In genomic region chr14:68195126-68195525, GRCh38 we compare ENCODE assay signal across 14 cellular contexts.
A peak's percentile ranks its signal among the peaks of the same experiment; 100 is the strongest.
DNase-seq lines count a peak whose midpoint lies in the region; ATAC-seq and TF ChIP-seq lines count a peak whose summit lies in the region.
"Had no signal": no experiment of that assay in that cellular context is flagged by ENCODE, and none has a peak within 500 bp of the region (broad histone marks: within the 10 kb centered on the region; RNA-seq: fewer than 3 reads in every experiment).

No MANE protein-coding gene starts in this region.

- TF ChIP-seq CTCF in type B pancreatic cell (conservative IDR thresholded peaks at IDR 0.05): no peak

- H3K9me3 ChIP-seq in HUES64 (ENCODE audit: insufficient read depth, low read depth, low read length): no peaks in the 10 kb centered on the region
- H3K9me3 ChIP-seq: HAP-1, MG63, thoracic aorta had no signal

- H3K36me3 ChIP-seq in HUES64 (ENCODE audit: insufficient read depth, low read length): no peaks in the 10 kb centered on the region
- H3K36me3 ChIP-seq: HAP-1, MG63, thoracic aorta had no signal

- peak overlapping the region; percentile 50 for H3K27ac Mint-ChIP-seq in type B pancreatic cell
- H3K27ac Mint-ChIP-seq: activated naive CD4-positive, alpha-beta T cell treated with anti-CD3 and anti-CD28 coated beads, Interleukin-2, amount 50 U/mL, for 72 hours; naive thymus-derived CD4-positive, alpha-beta T cell had no signal

- WGBS in HUES64: 4% methylated on average over 1 of the region's 1 CpG

- peaks cover 73% of the 10 kb centered on the region for H3K4me1 ChIP-seq in HUES64 (ENCODE audit: insufficient read depth, low read length)

- H3K9me3 Mint-ChIP-seq in type B pancreatic cell: no peaks in the 10 kb centered on the region
- H3K9me3 Mint-ChIP-seq: activated naive CD4-positive, alpha-beta T cell treated with anti-CD3 and anti-CD28 coated beads, Interleukin-2, amount 50 U/mL, for 72 hours had no signal

- H3K27me3 Mint-ChIP-seq in type B pancreatic cell: no peaks in the 10 kb centered on the region
- H3K27me3 Mint-ChIP-seq: naive thymus-derived CD4-positive, alpha-beta T cell had no signal

- H3K4me1 Mint-ChIP-seq in type B pancreatic cell (ENCODE audit: unreplicated experiment): peaks cover 54% of the 10 kb centered on the region

- H3K4me3 Mint-ChIP-seq in type B pancreatic cell: no peak overlapping the region
- H3K4me3 Mint-ChIP-seq: naive thymus-derived CD4-positive, alpha-beta T cell had no signal

- ATAC-seq in esophagus mucosa (no peak), HG02763 (IDR thresholded peaks at IDR 0.05; ENCODE audit: unreplicated experiment) (no peak)
- ATAC-seq: activated naive CD4-positive, alpha-beta T cell treated with anti-CD3 and anti-CD28 coated beads, Interleukin-2, amount 50 U/mL, for 72 hours; naive thymus-derived CD4-positive, alpha-beta T cell had no signal

- H3K36me3 Mint-ChIP-seq in type B pancreatic cell: no peaks in the 10 kb centered on the region

- H3K27ac ChIP-seq in HUES64 (ENCODE audit: low read depth, low read length): peak overlapping the region; percentile 52; the same call in 1 of the 2 replicates
- H3K27ac ChIP-seq: skin epidermis, thoracic aorta had no signal

- H3K4me3 ChIP-seq in HUES64 (ENCODE audit: low read length): no peak overlapping the region
- H3K4me3 ChIP-seq: HAP-1, MG63, skin epidermis, thoracic aorta had no signal

- no peak overlapping the region for H3K9ac ChIP-seq in HUES64 (ENCODE audit: low read depth, low read length)

- DNase-seq in NCI-H2171 (lab: John Stamatoyannopoulos, UW) (peak; percentile 2), iPS DF 19.7 (ENCODE audit: low read depth, low spot score) (peak; percentile 50), type B pancreatic cell (ENCODE audit: extremely low spot score, unreplicated experiment) (no peak), mucosa of gallbladder (ENCODE audit: low spot score) (no peak)
- DNase-seq: activated CD8-positive, alpha-beta memory T cell treated with anti-CD3 and anti-CD28 coated beads for 24 hours; MG63; naive thymus-derived CD4-positive, alpha-beta T cell had no signal

- H3K27me3 ChIP-seq in HUES64 (ENCODE audit: insufficient read depth, low read length): no peaks in the 10 kb centered on the region
- H3K27me3 ChIP-seq: MG63 had no signal

Comparison
In these comparisons a context has a peak if more than half of its experiments do, and no peak if none do; other contexts are left out.
1. DNase-seq: peak in NCI-H2171 (single experiment) and iPS DF 19.7 (single experiment); none in type B pancreatic cell (single experiment) and mucosa of gallbladder (single experiment).